Comparison of ENCODE assay signal across 29 cellular contexts in the genomic region with DNA sequence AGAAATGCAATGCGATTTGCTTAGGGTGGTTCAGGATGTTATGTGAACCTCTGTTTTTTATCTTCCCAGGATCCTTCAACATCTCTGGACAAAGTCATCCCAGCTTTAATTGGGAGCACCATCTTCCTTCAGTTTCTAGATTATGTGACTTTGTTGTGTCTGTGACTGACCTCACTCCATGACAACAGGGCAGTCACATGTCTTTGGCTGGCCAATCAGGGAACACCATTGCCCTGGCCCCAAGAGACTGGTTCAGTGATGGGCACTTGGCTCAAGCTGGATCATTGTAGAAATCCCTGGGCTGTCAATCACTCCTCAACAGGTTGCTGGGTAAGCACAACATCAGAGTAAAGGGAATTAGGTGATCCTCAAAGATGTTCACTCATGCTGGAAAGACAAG.
"Had no signal": no experiment of that assay in that cellular context is flagged by ENCODE, and none has a peak within 500 bp of the region (broad histone marks: within the 10 kb centered on the region; RNA-seq: fewer than 3 reads in every experiment).

No MANE protein-coding gene starts in this region.

- FAIRE-seq: colon, endometrium, endothelial cell of umbilical vein, frontal cortex had no signal

- DNase-seq: colonic mucosa; cortex of kidney; dermis blood vessel endothelial cell; dorsolateral prefrontal cortex; effector CD4-positive, alpha-beta T cell; effector CD8-positive, alpha-beta T cell; effector memory CD4-positive, alpha-beta T cell; effector memory CD8-positive, alpha-beta T cell; endodermal cell; erythroblast; esophagus squamous epithelium; foreskin fibroblast; foreskin keratinocyte; foreskin melanocyte; gastrocnemius medialis; glutamatergic neuron; head of caudate nucleus; heart left ventricle; heart right ventricle had no signal

- H3K27ac ChIP-seq: colonic mucosa, coronary artery, dorsolateral prefrontal cortex, epithelial cell of prostate, esophagus muscularis mucosa, esophagus squamous epithelium, foreskin keratinocyte, gastrocnemius medialis, gastroesophageal sphincter, heart left ventricle, heart right ventricle had no signal

- H3K4me3 Mint-ChIP-seq: dendritic cell treated with granulocyte-macrophage colony-stimulating factor and Interleukin-4, amounts not matched to agents 40 ng/mL and 50 ng/mL, for 4 days; effector memory CD8-positive, alpha-beta T cell; endodermal cell had no signal

- H3K9me3 ChIP-seq: colonic mucosa, esophagus squamous epithelium, gastrocnemius medialis had no signal

- H3K9me3 Mint-ChIP-seq: effector memory CD8-positive, alpha-beta T cell had no signal

- H3K27me3 ChIP-seq: colonic mucosa, foreskin keratinocyte, gastrocnemius medialis had no signal

- H3K36me3 ChIP-seq: colonic mucosa, esophagus muscularis mucosa, esophagus squamous epithelium, gastrocnemius medialis, gastroesophageal sphincter, heart left ventricle, heart right ventricle had no signal

- H3K27ac Mint-ChIP-seq: dendritic cell treated with granulocyte-macrophage colony-stimulating factor and Interleukin-4, amounts not matched to agents 40 ng/mL and 50 ng/mL, for 4 days; effector memory CD8-positive, alpha-beta T cell; endodermal cell had no signal

- ATAC-seq: effector memory CD8-positive, alpha-beta T cell; esophagus mucosa; foreskin keratinocyte; gastrocnemius medialis; gastroesophageal sphincter; heart left ventricle; heart right ventricle had no signal

- H3K4me1 ChIP-seq: esophagus muscularis mucosa, esophagus squamous epithelium, foreskin keratinocyte, gastrocnemius medialis, gastroesophageal sphincter, heart left ventricle, heart right ventricle had no signal

- H3K4me3 ChIP-seq: colonic mucosa, coronary artery, dorsolateral prefrontal cortex, esophagus muscularis mucosa, esophagus squamous epithelium, gastrocnemius medialis, gastroesophageal sphincter, heart left ventricle, heart right ventricle had no signal
